22 cellular contexts compared by ENCODE assay signal in the genomic region with DNA sequence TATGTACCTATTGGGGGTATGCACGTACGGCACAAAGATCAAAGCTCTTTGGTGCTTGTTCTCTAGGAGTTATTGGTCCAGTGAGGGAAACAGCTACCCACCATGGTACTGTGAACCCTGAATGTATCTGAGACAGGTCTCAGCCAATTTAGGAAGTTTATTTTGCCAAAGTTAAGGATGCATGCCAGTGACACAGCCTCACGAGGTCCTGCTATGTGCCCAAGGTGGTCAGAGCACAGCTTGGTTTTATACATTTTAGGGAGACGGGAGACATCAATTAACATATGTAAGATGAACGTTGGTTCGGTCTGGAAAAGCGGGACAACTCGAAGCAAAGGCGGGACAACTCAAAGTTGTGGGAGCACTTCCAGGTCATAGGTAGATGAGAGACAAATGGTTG.
DNase-seq lines count a peak whose midpoint lies in the region; ATAC-seq, FAIRE-seq and TF ChIP-seq lines count a peak whose summit lies in the region.
"Had no signal": no experiment of that assay in that cellular context is flagged by ENCODE, and none has a peak within 500 bp of the region (broad histone marks: within the 10 kb centered on the region; RNA-seq: fewer than 3 reads in every experiment).

No MANE protein-coding gene starts in this region.

- H4K20me1 ChIP-seq in mammary epithelial cell (ENCODE audit: insufficient read depth, low read length) = no peaks in the 10 kb centered on the region

- no peak for FAIRE-seq in urothelium cell line (lab: Jason Lieb, UNC)

- CTCF ChIA-PET in mammary epithelial cell (lab: Charles Lee; ENCODE audit: low non-redundant PET) = no interaction called here
- CTCF ChIA-PET in WTC11 (lab: Charles Lee) = no interaction called here

- peaks cover 6 to 16% of the 10 kb centered on the region in 2 donors for H3K4me1 ChIP-seq in breast epithelium
- peaks cover 11% of the 10 kb centered on the region for H3K4me1 ChIP-seq in mammary epithelial cell (ENCODE audit: insufficient read depth, low read length)
- H3K4me1 ChIP-seq: BE2C, HAP-1 had no signal

- no peak overlapping the region for H2AFZ ChIP-seq in mammary epithelial cell (ENCODE audit: low read depth, low read length)

- H3K36me3 Mint-ChIP-seq in progenitor cell of endocrine pancreas (ENCODE audit: insufficient read depth) = no peaks in the 10 kb centered on the region
- H3K36me3 Mint-ChIP-seq in type B pancreatic cell = no peaks in the 10 kb centered on the region
- no peaks in the 10 kb centered on the region for H3K36me3 Mint-ChIP-seq in WTC11
- H3K36me3 Mint-ChIP-seq: memory B cell had no signal

- intact Hi-C loops in breast epithelium (cut with DNase I; ENCODE audit: low total_unique reads) (no loop called here), mammary epithelial cell (cut with micrococcal nuclease) (no loop called here)

- no peak for DNase-seq in breast epithelium (ENCODE audit: low spot score in 2 of 2)
- no peak for DNase-seq in mammary epithelial cell
- peak; percentile 22 for DNase-seq in islet precursor cell
- DNase-seq in progenitor cell of endocrine pancreas (ENCODE audit: low spot score, unreplicated experiment) = no peak
- no peak for DNase-seq in type B pancreatic cell (ENCODE audit: extremely low spot score, unreplicated experiment)
- no peak for DNase-seq in urothelium cell line (ENCODE audit: low spot score)
- DNase-seq in WTC11 (ENCODE audit: low spot score) = no peak
- no peak for DNase-seq in midbrain (lab: John Stamatoyannopoulos, UW)
- DNase-seq: 8988T; activated CD4-positive, alpha-beta memory T cell treated with anti-CD3 and anti-CD28 coated beads for 36 hours; amniotic stem cell; BE2C; effector memory CD4-positive, alpha-beta T cell; glutamatergic neuron; NCI-H1417 treated with DMSO at 0.1 percent for 48 hours; NCI-H526 treated with DMSO at 0.1 percent for 48 hours; SIG-M5; T-helper 17 cell; WERI-Rb-1 had no signal

- H3K9ac ChIP-seq in mammary epithelial cell (ENCODE audit: insufficient read depth, low read length) = no peak overlapping the region

- H3K27me3 Mint-ChIP-seq in progenitor cell of endocrine pancreas (no peaks in the 10 kb centered on the region), type B pancreatic cell (no peaks in the 10 kb centered on the region), WTC11 (ENCODE audit: low read depth) (no peaks in the 10 kb centered on the region)

- no TSS peak for BruUV-seq in mammary epithelial cell (replicated peaks; lab: Mats Ljungman, UMichigan)

- H3K4me2 ChIP-seq in mammary epithelial cell (ENCODE audit: insufficient read depth, low read depth, low read length) = no peak overlapping the region

- H3K27me3 ChIP-seq in breast epithelium = no peaks in the 10 kb centered on the region
- no peaks in the 10 kb centered on the region for H3K27me3 ChIP-seq in mammary epithelial cell (ENCODE audit: insufficient read depth, low read length)
- H3K27me3 ChIP-seq: BE2C had no signal

- H3K4me3 Mint-ChIP-seq in progenitor cell of endocrine pancreas (ENCODE audit: low read depth) = no peak overlapping the region
- peak overlapping the region; percentile 14 for H3K4me3 Mint-ChIP-seq in type B pancreatic cell
- no peak overlapping the region for H3K4me3 Mint-ChIP-seq in WTC11
- H3K4me3 Mint-ChIP-seq: activated CD4-positive, alpha-beta memory T cell treated with anti-CD3 and anti-CD28 coated beads for 36 hours; memory B cell; neural crest cell; T-helper 17 cell had no signal

- H3K27ac ChIP-seq in breast epithelium = peak overlapping the region; percentile 92 to 94
- H3K27ac ChIP-seq in mammary epithelial cell (ENCODE audit: insufficient read depth, low read depth, low read length) = no peak overlapping the region
- H3K27ac ChIP-seq: WERI-Rb-1 had no signal

- dilution Hi-C loops in mammary epithelial cell (cut with HindIII; ENCODE audit: low sequenced_read_pairs) = loop anchor here (10.0 kb wide), 1 partner anchor 45 kb away; no protein-coding TSS in a partner anchor

- H3K9me3 ChIP-seq in breast epithelium (no peaks in the 10 kb centered on the region), mammary epithelial cell (replicated peaks; ENCODE audit: insufficient read depth, low read length) (no peaks in the 10 kb centered on the region)
- H3K9me3 ChIP-seq: BE2C, HAP-1 had no signal

- POLR2A ChIA-PET in WTC11 (lab: Charles Lee) = no interaction called here

- no peak for TF ChIP-seq POLR2A in breast epithelium (IDR thresholded peaks at IDR 0.05)

- H3K4me1 Mint-ChIP-seq in progenitor cell of endocrine pancreas (ENCODE audit: low read depth) (peaks cover 54% of the 10 kb centered on the region), type B pancreatic cell (ENCODE audit: unreplicated experiment) (peaks cover 56% of the 10 kb centered on the region), WTC11 (peaks cover 19% of the 10 kb centered on the region)
- H3K4me1 Mint-ChIP-seq: memory B cell, T-helper 17 cell had no signal

- 97% methylated on average over 9 of the region's 9 CpGs for WGBS in mammary epithelial cell (ENCODE audit: low coverage, missing lambda C conversion rate)

- H3K4me3 ChIP-seq in breast epithelium = no peak overlapping the region
- no peak overlapping the region for H3K4me3 ChIP-seq in mammary epithelial cell (replicated peaks in 1 of 3; ENCODE audit: insufficient read depth in 1 of 3, low read depth in 2 of 3, low read length in 3 of 3)
- H3K4me3 ChIP-seq: HAP-1 had no signal

- no peak for ATAC-seq in WTC11
- ATAC-seq: T-helper 17 cell had no signal

- in situ Hi-C loops in mammary epithelial cell (cut with MboI; ENCODE audit: low sequenced_read_pairs in 2 of 2) = no loop called here

- TF ChIP-seq CTCF in breast epithelium (IDR thresholded peaks at IDR 0.05) = no peak
- no peak for TF ChIP-seq CTCF in mammary epithelial cell (conservative IDR thresholded peaks at IDR 0.05 in 1 of 2, IDR thresholded peaks at IDR 0.05 in 1 of 2; ENCODE audit: extremely low read depth in 1 of 2, insufficient read depth in 1 of 2, low read depth in 1 of 2, low read length in 2 of 2)
- no peak for TF ChIP-seq CTCF in progenitor cell of endocrine pancreas (IDR thresholded peaks at IDR 0.05; ENCODE audit: unreplicated experiment)
- TF ChIP-seq CTCF in type B pancreatic cell (conservative IDR thresholded peaks at IDR 0.05) = no peak
- no peak for TF ChIP-seq CTCF in WTC11 (IDR thresholded peaks at IDR 0.05)

- H3K9me3 Mint-ChIP-seq in progenitor cell of endocrine pancreas (ENCODE audit: low read depth) (no peaks in the 10 kb centered on the region), type B pancreatic cell (no peaks in the 10 kb centered on the region), WTC11 (no peaks in the 10 kb centered on the region)
- H3K9me3 Mint-ChIP-seq: neural crest cell had no signal

- peak overlapping the region; percentile 93 for H3K27ac Mint-ChIP-seq in progenitor cell of endocrine pancreas
- H3K27ac Mint-ChIP-seq in type B pancreatic cell = peak overlapping the region; percentile 94
- H3K27ac Mint-ChIP-seq in WTC11 = no peak overlapping the region
- H3K27ac Mint-ChIP-seq: activated CD4-positive, alpha-beta memory T cell treated with anti-CD3 and anti-CD28 coated beads for 36 hours; memory B cell; T-helper 17 cell had no signal

- no peaks in the 10 kb centered on the region for H3K79me2 ChIP-seq in mammary epithelial cell (ENCODE audit: insufficient read depth, low read length)

- H3K36me3 ChIP-seq in breast epithelium (no peaks in the 10 kb centered on the region), mammary epithelial cell (ENCODE audit: insufficient read depth, low read length) (no peaks in the 10 kb centered on the region)
- H3K36me3 ChIP-seq: BE2C, HAP-1, WERI-Rb-1 had no signal

TF ChIP-seq in WTC11, 78 proteins besides CTCF, POLR2A, EP300 and RAD21 (continues in another document):
- TF ChIP-seq ZNF121 (CRISPR knock-in tag; IDR thresholded peaks at IDR 0.05) (no peak), GRHL2 (CRISPR knock-in tag; IDR thresholded peaks at IDR 0.05; ENCODE audit: insufficient replicate concordance, severe bottlenecking) (no peak), SMAD3 (CRISPR knock-in tag; IDR thresholded peaks at IDR 0.05; ENCODE audit: borderline replicate concordance) (no peak), SP1 (CRISPR knock-in tag; conservative IDR thresholded peaks at IDR 0.05) (no peak), NFYB (CRISPR knock-in tag; conservative IDR thresholded peaks at IDR 0.05; ENCODE audit: low read depth) (no peak), TP53 (CRISPR knock-in tag; IDR thresholded peaks at IDR 0.05) (no peak), PRRX2 (CRISPR knock-in tag; IDR thresholded peaks at IDR 0.05) (no peak), NR3C1 (CRISPR knock-in tag; conservative IDR thresholded peaks at IDR 0.05; ENCODE audit: low read depth) (no peak), OVOL2 (CRISPR knock-in tag; IDR thresholded peaks at IDR 0.05; ENCODE audit: borderline replicate concordance) (no peak), NFATC4 (CRISPR knock-in tag; IDR thresholded peaks at IDR 0.05) (no peak), NR2C2 (CRISPR knock-in tag; IDR thresholded peaks at IDR 0.05) (no peak), TCF7 (CRISPR knock-in tag; IDR thresholded peaks at IDR 0.05; ENCODE audit: low read depth) (no peak), ELF4 (CRISPR knock-in tag; IDR thresholded peaks at IDR 0.05; ENCODE audit: low read depth) (no peak), MAX (CRISPR knock-in tag; IDR thresholded peaks at IDR 0.05) (no peak)
- TF ChIP-seq, protein P1, sequence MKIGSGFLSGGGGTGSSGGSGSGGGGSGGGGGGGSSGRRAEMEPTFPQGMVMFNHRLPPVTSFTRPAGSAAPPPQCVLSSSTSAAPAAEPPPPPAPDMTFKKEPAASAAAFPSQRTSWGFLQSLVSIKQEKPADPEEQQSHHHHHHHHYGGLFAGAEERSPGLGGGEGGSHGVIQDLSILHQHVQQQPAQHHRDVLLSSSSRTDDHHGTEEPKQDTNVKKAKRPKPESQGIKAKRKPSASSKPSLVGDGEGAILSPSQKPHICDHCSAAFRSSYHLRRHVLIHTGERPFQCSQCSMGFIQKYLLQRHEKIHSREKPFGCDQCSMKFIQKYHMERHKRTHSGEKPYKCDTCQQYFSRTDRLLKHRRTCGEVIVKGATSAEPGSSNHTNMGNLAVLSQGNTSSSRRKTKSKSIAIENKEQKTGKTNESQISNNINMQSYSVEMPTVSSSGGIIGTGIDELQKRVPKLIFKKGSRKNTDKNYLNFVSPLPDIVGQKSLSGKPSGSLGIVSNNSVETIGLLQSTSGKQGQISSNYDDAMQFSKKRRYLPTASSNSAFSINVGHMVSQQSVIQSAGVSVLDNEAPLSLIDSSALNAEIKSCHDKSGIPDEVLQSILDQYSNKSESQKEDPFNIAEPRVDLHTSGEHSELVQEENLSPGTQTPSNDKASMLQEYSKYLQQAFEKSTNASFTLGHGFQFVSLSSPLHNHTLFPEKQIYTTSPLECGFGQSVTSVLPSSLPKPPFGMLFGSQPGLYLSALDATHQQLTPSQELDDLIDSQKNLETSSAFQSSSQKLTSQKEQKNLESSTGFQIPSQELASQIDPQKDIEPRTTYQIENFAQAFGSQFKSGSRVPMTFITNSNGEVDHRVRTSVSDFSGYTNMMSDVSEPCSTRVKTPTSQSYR (CRISPR knock-in tag; IDR thresholded peaks at IDR 0.05) = no peak
